In the genomic region with DNA sequence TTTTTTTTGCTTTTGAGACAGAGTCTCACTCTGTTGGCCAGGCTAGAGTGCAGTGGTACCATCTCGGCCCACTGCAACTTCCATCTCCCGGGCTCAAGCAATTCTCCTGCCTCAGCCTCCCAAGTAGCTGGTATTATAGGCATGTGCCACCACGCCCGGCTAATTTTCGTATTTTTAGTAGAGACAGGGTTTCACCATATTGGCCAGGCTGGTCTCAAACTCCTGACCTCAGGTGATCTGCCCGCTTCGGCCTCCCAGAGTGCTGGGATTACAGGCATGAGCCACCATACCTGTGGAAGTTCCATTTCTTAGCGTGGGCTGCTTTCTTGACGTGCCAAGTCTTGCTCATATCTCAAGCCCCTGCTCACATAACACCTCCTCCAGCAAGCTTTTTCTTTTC, we compare ENCODE assay signal across 4 cellular contexts. TPM values are rescaled to one million over a fixed set of nuclear protein-coding genes. Genes with fewer than 3 reads are reported as not detected.
"Had no signal": no experiment of that assay in that cellular context is flagged by ENCODE, and none has a peak within 500 bp of the region (broad histone marks: within the 10 kb centered on the region; RNA-seq: fewer than 3 reads in every experiment).

No MANE protein-coding gene starts in this region.

RNA-seq across cellular contexts. Expression of gene HTR6, which starts 29.6 kb away (rescaled TPM):
- total RNA-seq: HT-29, HT1080, IMR-90, K562 had no signal
